7 cellular contexts compared by ENCODE assay signal in the genomic region with DNA sequence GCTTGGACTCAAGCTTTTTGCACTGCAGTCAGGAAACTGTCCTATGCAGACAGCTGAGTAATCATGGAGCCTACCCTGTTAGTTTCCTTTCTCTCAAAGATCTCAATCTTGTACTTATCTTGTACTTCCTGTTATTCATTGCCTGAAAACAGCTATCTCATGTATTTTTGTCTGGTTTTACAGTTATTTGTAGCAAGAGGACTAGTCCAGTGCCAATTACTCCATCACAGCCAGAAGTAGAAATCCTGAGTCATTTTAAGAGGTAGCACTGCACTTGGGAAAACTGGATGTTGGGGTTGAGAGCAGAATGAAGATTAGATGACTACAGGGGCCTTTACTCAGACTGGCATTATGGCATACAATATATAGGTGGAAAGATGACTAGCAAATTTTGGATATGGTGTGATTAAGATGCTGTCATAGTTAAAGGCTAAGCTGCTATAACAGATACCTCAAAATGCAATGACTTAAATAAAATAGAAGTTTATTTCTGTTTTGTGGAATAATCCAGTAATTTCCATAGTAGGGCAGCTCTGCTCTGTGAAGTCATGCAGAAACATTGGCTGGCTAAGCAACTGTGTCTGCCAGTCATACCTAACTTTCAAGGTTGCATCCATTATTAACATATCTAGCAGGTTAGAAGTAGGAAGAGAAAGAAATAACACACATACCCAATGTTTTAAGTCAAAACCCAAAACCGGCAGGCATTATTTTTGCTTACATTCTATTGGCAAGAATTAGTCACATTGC. TPM values are rescaled to one million over a fixed set of nuclear protein-coding genes. Genes with fewer than 3 reads are reported as not detected.
DNase-seq lines count a peak whose midpoint lies in the region; ATAC-seq lines count a peak whose summit lies in the region.

No MANE protein-coding gene starts in this region.

- POLR2A ChIA-PET in activated naive CD8-positive, alpha-beta T cell treated with anti-CD3 and anti-CD28 coated beads, Interleukin-2, amount 10 ng/mL, durations not matched to agents 7 days and 5 days (lab: Charles Lee), result interaction anchor here (1.4 to 2.0 kb wide), 3 partner anchors 21 to 143 kb away, joined by 4 to 9 read pairs (median 6); partner anchors contain the start of genes CHMP3 and KDM3A
- POLR2A ChIA-PET in naive thymus-derived CD8-positive, alpha-beta T cell (lab: Charles Lee), result interaction anchor here (1.0 to 2.3 kb wide), 5 partner anchors 10 to 242 kb away, joined by 3 to 7 read pairs (median 6); partner anchors contain the start of gene KDM3A

- peaks cover 2% of the 10 kb centered on the region for H3K36me3 Mint-ChIP-seq in activated naive CD8-positive, alpha-beta T cell treated with anti-CD3 and anti-CD28 coated beads, Interleukin-2, amount 10 ng/mL, durations not matched to agents 7 days and 5 days
- H3K36me3 Mint-ChIP-seq in naive thymus-derived CD8-positive, alpha-beta T cell, result no peaks in the 10 kb centered on the region

- ATAC-seq in GM18508 (IDR thresholded peaks at IDR 0.05; ENCODE audit: insufficient read depth, unreplicated experiment), result peak; percentile 53
- peak; percentile 70 for ATAC-seq in HG03159 (IDR thresholded peaks at IDR 0.05; ENCODE audit: unreplicated experiment)
- peak; percentile 91 for ATAC-seq in activated naive CD8-positive, alpha-beta T cell treated with anti-CD3 and anti-CD28 coated beads, Interleukin-2, amount 10 ng/mL, durations not matched to agents 7 days and 5 days (ENCODE audit: low read depth)
- peak; percentile 78 to 91 for ATAC-seq in naive thymus-derived CD8-positive, alpha-beta T cell

- H3K4me1 Mint-ChIP-seq in activated naive CD8-positive, alpha-beta T cell treated with anti-CD3 and anti-CD28 coated beads, Interleukin-2, amount 10 ng/mL, durations not matched to agents 7 days and 5 days, result peaks cover 3% of the 10 kb centered on the region
- peaks cover 8 to 17% (median 12%) of the 10 kb centered on the region in 4 donors for H3K4me1 Mint-ChIP-seq in naive thymus-derived CD8-positive, alpha-beta T cell

- H3K9me3 Mint-ChIP-seq in activated naive CD8-positive, alpha-beta T cell treated with anti-CD3 and anti-CD28 coated beads, Interleukin-2, amount 10 ng/mL, durations not matched to agents 7 days and 5 days, result peaks cover 1% of the 10 kb centered on the region
- peaks cover 0 to 4% (median 0%) of the 10 kb centered on the region in 9 donors for H3K9me3 Mint-ChIP-seq in naive thymus-derived CD8-positive, alpha-beta T cell

- H3K27me3 Mint-ChIP-seq in activated naive CD8-positive, alpha-beta T cell treated with anti-CD3 and anti-CD28 coated beads, Interleukin-2, amount 10 ng/mL, durations not matched to agents 7 days and 5 days, result peaks cover 4% of the 10 kb centered on the region
- H3K27me3 Mint-ChIP-seq in naive thymus-derived CD8-positive, alpha-beta T cell, result peaks cover 0 to 3% (median 0%) of the 10 kb centered on the region in 5 donors

- DNase-seq in activated naive CD8-positive, alpha-beta T cell treated with anti-CD3 and anti-CD28 coated beads, Interleukin-2, amount 10 ng/mL, durations not matched to agents 7 days and 5 days, result no peak
- DNase-seq in naive thymus-derived CD8-positive, alpha-beta T cell, result peak in 2 of 10 donors; percentile 21 to 23
- DNase-seq in globus pallidus (ENCODE audit: low spot score) (no peak), SHP77 treated with DMSO at 0.1 percent for 48 hours (lab: John Stamatoyannopoulos, UW) (no peak), NCI-H146 treated with DMSO at 0.1 percent for 48 hours (lab: John Stamatoyannopoulos, UW; ENCODE audit: unreplicated experiment) (no peak)

- H3K4me3 Mint-ChIP-seq in activated naive CD8-positive, alpha-beta T cell treated with anti-CD3 and anti-CD28 coated beads, Interleukin-2, amount 10 ng/mL, durations not matched to agents 7 days and 5 days, result peak overlapping the region; percentile 26
- peak overlapping the region in 7 of 10 donors; percentile 37 to 68 (median 48) for H3K4me3 Mint-ChIP-seq in naive thymus-derived CD8-positive, alpha-beta T cell

- peak overlapping the region; percentile 79 for H3K27ac Mint-ChIP-seq in activated naive CD8-positive, alpha-beta T cell treated with anti-CD3 and anti-CD28 coated beads, Interleukin-2, amount 10 ng/mL, durations not matched to agents 7 days and 5 days
- H3K27ac Mint-ChIP-seq in naive thymus-derived CD8-positive, alpha-beta T cell, result peak overlapping the region; percentile 12 to 98 (median 84)

RNA-seq across cellular contexts. Expression of gene CHMP3, which starts 21.1 kb away (rescaled TPM):
- total RNA-seq in activated naive CD8-positive, alpha-beta T cell treated with anti-CD3 and anti-CD28 coated beads, Interleukin-2, amount 10 ng/mL, durations not matched to agents 7 days and 5 days, result 10 to 100 TPM; 48.9 to 49.5 TPM
- total RNA-seq in naive thymus-derived CD8-positive, alpha-beta T cell, result 10 to 100 TPM; 83.3 to 93.2 TPM
- 10 to 100 TPM; 68.5 to 70.9 (median 70.6) TPM for polyA plus RNA-seq in naive thymus-derived CD8-positive, alpha-beta T cell

RNA-seq across cellular contexts. Expression of gene RNF103, which starts 39.3 kb away (rescaled TPM):
- total RNA-seq in activated naive CD8-positive, alpha-beta T cell treated with anti-CD3 and anti-CD28 coated beads, Interleukin-2, amount 10 ng/mL, durations not matched to agents 7 days and 5 days, result 10 to 100 TPM; 20.1 to 20.9 TPM
- total RNA-seq in naive thymus-derived CD8-positive, alpha-beta T cell, result 10 to 100 TPM; 46.8 to 47.9 TPM
- polyA plus RNA-seq in naive thymus-derived CD8-positive, alpha-beta T cell, result 1 to 10 TPM in 2 of 3 donors, under 1 TPM in 1; 0.77 to 4.4 (median 2.4) TPM
